Comparison of ENCODE assay signal across 3 cellular contexts in genomic region chr14:59189281-59189821, GRCh38.
TF ChIP-seq lines count a peak whose summit lies in the region.

No MANE protein-coding gene starts in this region.

TF ChIP-seq in HCT116, 20 proteins besides CTCF, POLR2A, EP300 and RAD21:
- TF ChIP-seq, protein P1, sequence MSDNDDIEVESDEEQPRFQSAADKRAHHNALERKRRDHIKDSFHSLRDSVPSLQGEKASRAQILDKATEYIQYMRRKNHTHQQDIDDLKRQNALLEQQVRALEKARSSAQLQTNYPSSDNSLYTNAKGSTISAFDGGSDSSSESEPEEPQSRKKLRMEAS (IDR thresholded peaks at IDR 0.05): no peak

TF ChIP-seq in SK-N-SH, 30 proteins besides CTCF, POLR2A, EP300 and RAD21:
- no peak for TF ChIP-seq RFX5 (IDR thresholded peaks at IDR 0.05; ENCODE audit: low read length)
- 0 out of 2 replicates have a peak, but pooled peaks have one; percentile 0 for TF ChIP-seq SIN3A (IDR thresholded peaks at IDR 0.05; ENCODE audit: borderline replicate concordance, low read depth, low read length)

TF ChIP-seq in GM12878, 131 proteins besides CTCF, POLR2A, EP300 and RAD21:
- no peak for TF ChIP-seq CEBPB (IDR thresholded peaks at IDR 0.05; ENCODE audit: borderline replicate concordance in 1 of 2, low read depth in 2 of 2, low read length in 2 of 2)
- TF ChIP-seq, protein P2, sequence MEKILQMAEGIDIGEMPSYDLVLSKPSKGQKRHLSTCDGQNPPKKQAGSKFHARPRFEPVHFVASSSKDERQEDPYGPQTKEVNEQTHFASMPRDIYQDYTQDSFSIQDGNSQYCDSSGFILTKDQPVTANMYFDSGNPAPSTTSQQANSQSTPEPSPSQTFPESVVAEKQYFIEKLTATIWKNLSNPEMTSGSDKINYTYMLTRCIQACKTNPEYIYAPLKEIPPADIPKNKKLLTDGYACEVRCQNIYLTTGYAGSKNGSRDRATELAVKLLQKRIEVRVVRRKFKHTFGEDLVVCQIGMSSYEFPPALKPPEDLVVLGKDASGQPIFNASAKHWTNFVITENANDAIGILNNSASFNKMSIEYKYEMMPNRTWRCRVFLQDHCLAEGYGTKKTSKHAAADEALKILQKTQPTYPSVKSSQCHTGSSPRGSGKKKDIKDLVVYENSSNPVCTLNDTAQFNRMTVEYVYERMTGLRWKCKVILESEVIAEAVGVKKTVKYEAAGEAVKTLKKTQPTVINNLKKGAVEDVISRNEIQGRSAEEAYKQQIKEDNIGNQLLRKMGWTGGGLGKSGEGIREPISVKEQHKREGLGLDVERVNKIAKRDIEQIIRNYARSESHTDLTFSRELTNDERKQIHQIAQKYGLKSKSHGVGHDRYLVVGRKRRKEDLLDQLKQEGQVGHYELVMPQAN (conservative IDR thresholded peaks at IDR 0.05): 0 out of 2 replicates have a peak, but pooled peaks have one; percentile 16
- no peak for TF ChIP-seq CHD1 (IDR thresholded peaks at IDR 0.05; ENCODE audit: low read depth, low read length)
- no peak for TF ChIP-seq RUNX3 (IDR thresholded peaks at IDR 0.05; ENCODE audit: low read length)
